8 cellular contexts compared by ENCODE assay signal in the genomic region with DNA sequence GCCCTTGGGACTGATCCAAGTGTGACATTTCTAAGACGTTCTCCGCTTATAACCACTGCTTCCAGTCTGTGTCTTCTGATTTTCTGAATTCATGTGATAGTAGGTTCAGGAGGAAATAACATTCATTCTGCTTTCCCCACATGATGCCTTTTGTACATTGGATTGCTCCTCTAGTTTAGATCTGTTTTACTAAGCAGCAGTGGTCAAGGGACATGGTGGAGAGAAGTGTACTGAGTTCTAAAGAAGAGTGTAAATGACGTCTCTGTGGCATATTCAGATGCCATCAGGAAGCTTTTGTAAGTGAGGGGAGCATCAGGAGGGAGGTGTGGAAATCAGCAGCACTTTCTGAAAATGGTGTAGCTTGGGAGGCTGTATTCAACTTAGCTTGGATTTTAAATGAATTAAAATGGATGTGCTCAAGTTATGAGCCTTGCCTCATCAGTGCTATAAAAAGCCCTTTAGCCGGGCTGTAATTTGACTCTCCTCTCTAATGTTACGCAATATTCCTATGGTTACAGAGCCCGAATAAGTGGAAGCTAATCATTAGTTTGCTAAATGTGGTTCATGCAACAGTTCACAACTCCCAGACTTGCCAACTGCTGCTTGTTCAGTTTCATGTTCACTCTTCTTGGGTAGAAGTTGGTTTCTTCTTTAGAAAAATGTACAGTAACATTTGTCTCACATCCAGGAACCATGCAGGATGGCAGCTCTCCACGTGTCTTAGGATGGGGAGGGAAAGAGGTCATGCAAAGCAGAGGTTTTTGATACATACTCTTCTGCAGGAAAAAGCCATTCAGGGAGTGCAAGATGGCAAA.
DNase-seq lines count a peak whose midpoint lies in the region; ATAC-seq and TF ChIP-seq lines count a peak whose summit lies in the region.

No MANE protein-coding gene starts in this region.

- DNase-seq in AG20443 (ENCODE audit: low spot score) (peak; percentile 82), NOMO-1 treated with dmso at 0.1 percent for 144 hours (lab: John Stamatoyannopoulos, UW; ENCODE audit: unreplicated experiment) (peak; percentile 90), prostate gland (ENCODE audit: low spot score) (peak; percentile 39), putamen (ENCODE audit: low spot score) (no peak)
- DNase-seq in activated CD8-positive, alpha-beta memory T cell treated with anti-CD3 and anti-CD28 coated beads, Interleukin-2, amount 50 U/mL, for 4 hours: no peak

- intact Hi-C loops in prostate gland (cut with DNase I): no loop called here

- no peaks in the 10 kb centered on the region for H3K9me3 ChIP-seq in prostate gland

- peak overlapping the region in 1 of 2 donors; percentile 5 for H3K27ac ChIP-seq in prostate gland

- ATAC-seq in HG03354 (IDR thresholded peaks at IDR 0.05; ENCODE audit: poor library complexity, severe bottlenecking, unreplicated experiment) (peak; percentile 54), esophagus mucosa (peak; percentile 47), GM18519 (IDR thresholded peaks at IDR 0.05; ENCODE audit: low FRiP score, unreplicated experiment) (no peak)

- no peaks in the 10 kb centered on the region for H3K36me3 ChIP-seq in prostate gland

- 18% methylated on average over 7 of the region's 7 CpGs for WGBS in prostate gland

- no peaks in the 10 kb centered on the region for H3K4me1 ChIP-seq in prostate gland (replicated peaks)

- H3K27me3 ChIP-seq in prostate gland (replicated peaks; ENCODE audit: insufficient read depth): no peaks in the 10 kb centered on the region

- H3K4me3 ChIP-seq in prostate gland: no peak overlapping the region

- TF ChIP-seq POLR2A in prostate gland (IDR thresholded peaks at IDR 0.05): no peak

- no peak for TF ChIP-seq CTCF in prostate gland (IDR thresholded peaks at IDR 0.05)

Comparison
In these comparisons a context has a peak if more than half of its experiments do, and no peak if none do; other contexts are left out.
1. DNase-seq: peak in AG20443 (single experiment), NOMO-1 treated with dmso at 0.1 percent for 144 hours (single experiment) and prostate gland (single experiment); none in putamen (single experiment) and activated CD8-positive, alpha-beta memory T cell treated with anti-CD3 and anti-CD28 coated beads, Interleukin-2, amount 50 U/mL, for 4 hours (single experiment).